ENCODE assay signal across 1 cellular context in the genomic region with DNA sequence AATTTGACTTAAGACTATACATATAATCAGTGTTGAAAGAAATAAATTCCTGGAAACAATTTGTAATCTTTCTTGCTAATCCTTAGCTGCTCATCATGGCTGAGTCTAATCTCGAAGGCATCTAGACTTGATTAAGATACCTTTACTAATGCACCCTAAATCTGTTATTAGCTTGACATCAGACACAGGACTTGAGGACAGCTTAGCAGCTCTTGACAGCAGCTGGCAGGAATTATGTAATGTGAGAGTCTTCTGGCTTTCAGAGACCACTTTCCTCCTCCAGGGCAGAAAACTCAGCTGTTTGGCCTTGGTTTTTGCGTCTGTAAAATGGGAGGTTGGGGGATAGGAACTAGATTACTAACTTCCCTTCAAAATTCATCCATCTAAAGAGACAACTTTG.
TF ChIP-seq lines count a peak whose summit lies in the region.

No MANE protein-coding gene starts in this region.

TF ChIP-seq in HepG2, 621 proteins besides CTCF, POLR2A, EP300 and RAD21:
- TF ChIP-seq, protein P1, sequence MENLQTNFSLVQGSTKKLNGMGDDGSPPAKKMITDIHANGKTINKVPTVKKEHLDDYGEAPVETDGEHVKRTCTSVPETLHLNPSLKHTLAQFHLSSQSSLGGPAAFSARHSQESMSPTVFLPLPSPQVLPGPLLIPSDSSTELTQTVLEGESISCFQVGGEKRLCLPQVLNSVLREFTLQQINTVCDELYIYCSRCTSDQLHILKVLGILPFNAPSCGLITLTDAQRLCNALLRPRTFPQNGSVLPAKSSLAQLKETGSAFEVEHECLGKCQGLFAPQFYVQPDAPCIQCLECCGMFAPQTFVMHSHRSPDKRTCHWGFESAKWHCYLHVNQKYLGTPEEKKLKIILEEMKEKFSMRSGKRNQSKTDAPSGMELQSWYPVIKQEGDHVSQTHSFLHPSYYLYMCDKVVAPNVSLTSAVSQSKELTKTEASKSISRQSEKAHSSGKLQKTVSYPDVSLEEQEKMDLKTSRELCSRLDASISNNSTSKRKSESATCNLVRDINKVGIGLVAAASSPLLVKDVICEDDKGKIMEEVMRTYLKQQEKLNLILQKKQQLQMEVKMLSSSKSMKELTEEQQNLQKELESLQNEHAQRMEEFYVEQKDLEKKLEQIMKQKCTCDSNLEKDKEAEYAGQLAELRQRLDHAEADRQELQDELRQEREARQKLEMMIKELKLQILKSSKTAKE (CRISPR knock-in tag; IDR thresholded peaks at IDR 0.05; ENCODE audit: borderline replicate concordance): no peak
- TF ChIP-seq, protein P2, sequence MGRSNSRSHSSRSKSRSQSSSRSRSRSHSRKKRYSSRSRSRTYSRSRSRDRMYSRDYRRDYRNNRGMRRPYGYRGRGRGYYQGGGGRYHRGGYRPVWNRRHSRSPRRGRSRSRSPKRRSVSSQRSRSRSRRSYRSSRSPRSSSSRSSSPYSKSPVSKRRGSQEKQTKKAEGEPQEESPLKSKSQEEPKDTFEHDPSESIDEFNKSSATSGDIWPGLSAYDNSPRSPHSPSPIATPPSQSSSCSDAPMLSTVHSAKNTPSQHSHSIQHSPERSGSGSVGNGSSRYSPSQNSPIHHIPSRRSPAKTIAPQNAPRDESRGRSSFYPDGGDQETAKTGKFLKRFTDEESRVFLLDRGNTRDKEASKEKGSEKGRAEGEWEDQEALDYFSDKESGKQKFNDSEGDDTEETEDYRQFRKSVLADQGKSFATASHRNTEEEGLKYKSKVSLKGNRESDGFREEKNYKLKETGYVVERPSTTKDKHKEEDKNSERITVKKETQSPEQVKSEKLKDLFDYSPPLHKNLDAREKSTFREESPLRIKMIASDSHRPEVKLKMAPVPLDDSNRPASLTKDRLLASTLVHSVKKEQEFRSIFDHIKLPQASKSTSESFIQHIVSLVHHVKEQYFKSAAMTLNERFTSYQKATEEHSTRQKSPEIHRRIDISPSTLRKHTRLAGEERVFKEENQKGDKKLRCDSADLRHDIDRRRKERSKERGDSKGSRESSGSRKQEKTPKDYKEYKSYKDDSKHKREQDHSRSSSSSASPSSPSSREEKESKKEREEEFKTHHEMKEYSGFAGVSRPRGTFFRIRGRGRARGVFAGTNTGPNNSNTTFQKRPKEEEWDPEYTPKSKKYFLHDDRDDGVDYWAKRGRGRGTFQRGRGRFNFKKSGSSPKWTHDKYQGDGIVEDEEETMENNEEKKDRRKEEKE (IDR thresholded peaks at IDR 0.05): no peak
- TF ChIP-seq ZFAT (CRISPR knock-in tag; conservative IDR thresholded peaks at IDR 0.05) (no peak), ZNF629 (CRISPR knock-in tag; conservative IDR thresholded peaks at IDR 0.05) (peak; percentile 25; the same call in 1 of the 2 replicates), CEBPB (IDR thresholded peaks at IDR 0.05; ENCODE audit: borderline replicate concordance, low read depth, low read length) (no peak), SRSF1 (optimal IDR thresholded peaks at IDR 0.05; ENCODE audit: low read depth, low read length) (no peak), RFXAP (CRISPR knock-in tag; IDR thresholded peaks at IDR 0.05; ENCODE audit: borderline replicate concordance) (no peak)
- TF ChIP-seq, protein P3, sequence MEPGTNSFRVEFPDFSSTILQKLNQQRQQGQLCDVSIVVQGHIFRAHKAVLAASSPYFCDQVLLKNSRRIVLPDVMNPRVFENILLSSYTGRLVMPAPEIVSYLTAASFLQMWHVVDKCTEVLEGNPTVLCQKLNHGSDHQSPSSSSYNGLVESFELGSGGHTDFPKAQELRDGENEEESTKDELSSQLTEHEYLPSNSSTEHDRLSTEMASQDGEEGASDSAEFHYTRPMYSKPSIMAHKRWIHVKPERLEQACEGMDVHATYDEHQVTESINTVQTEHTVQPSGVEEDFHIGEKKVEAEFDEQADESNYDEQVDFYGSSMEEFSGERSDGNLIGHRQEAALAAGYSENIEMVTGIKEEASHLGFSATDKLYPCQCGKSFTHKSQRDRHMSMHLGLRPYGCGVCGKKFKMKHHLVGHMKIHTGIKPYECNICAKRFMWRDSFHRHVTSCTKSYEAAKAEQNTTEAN (CRISPR knock-in tag; conservative IDR thresholded peaks at IDR 0.05): no peak
- TF ChIP-seq, protein P4, sequence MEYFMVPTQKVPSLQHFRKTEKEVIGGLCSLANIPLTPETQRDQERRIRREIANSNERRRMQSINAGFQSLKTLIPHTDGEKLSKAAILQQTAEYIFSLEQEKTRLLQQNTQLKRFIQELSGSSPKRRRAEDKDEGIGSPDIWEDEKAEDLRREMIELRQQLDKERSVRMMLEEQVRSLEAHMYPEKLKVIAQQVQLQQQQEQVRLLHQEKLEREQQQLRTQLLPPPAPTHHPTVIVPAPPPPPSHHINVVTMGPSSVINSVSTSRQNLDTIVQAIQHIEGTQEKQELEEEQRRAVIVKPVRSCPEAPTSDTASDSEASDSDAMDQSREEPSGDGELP (IDR thresholded peaks at IDR 0.05; ENCODE audit: borderline replicate concordance, low read depth): no peak
